In the genomic region with DNA sequence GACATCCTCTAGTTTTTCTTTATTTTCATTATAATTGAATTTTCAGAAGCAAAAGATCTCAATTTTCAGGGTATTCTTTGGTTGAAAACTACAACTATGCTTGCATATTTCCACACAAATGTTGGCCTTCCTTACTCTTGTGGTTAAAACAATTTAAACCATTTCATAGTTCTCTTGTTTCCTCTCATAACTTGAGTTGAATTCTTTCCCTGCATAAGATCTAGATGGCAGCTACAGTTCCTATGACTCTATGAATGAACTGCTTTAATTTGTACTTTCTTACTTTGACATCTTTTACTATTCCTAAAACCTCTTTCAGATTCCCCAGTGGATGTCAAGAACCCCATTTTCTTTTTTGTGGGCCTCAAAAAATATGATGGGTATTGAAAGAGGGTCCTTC, we compare ENCODE assay signal across 18 cellular contexts.
A peak's percentile ranks its signal among the peaks of the same experiment; 100 is the strongest.
DNase-seq lines count a peak whose midpoint lies in the region; TF ChIP-seq lines count a peak whose summit lies in the region.
"Had no signal": no experiment of that assay in that cellular context is flagged by ENCODE, and none has a peak within 500 bp of the region (broad histone marks: within the 10 kb centered on the region; RNA-seq: fewer than 3 reads in every experiment).

No MANE protein-coding gene starts in this region.

- TF ChIP-seq CTCF in astrocyte of the spinal cord (IDR thresholded peaks at IDR 0.05; ENCODE audit: low read depth, low read length) (no peak), osteocyte (IDR thresholded peaks at IDR 0.05) (no peak), WERI-Rb-1 (IDR thresholded peaks at IDR 0.05; ENCODE audit: low read depth, low read length) (no peak), stomach (IDR thresholded peaks at IDR 0.05) (no peak), MCF 10A (IDR thresholded peaks at IDR 0.05; ENCODE audit: unreplicated experiment) (no peak)

- in situ Hi-C loops in astrocyte of the spinal cord (cut with HindIII; ENCODE audit: low sequenced_read_pairs) = no loop called here

- peaks cover 8% of the 10 kb centered on the region for H3K36me3 Mint-ChIP-seq in osteocyte (ENCODE audit: unreplicated experiment)
- H3K36me3 Mint-ChIP-seq in MCF 10A (ENCODE audit: insufficient read depth, unreplicated experiment) = no peaks in the 10 kb centered on the region

- H3K9me3 Mint-ChIP-seq in osteocyte (ENCODE audit: unreplicated experiment) (peaks cover 16% of the 10 kb centered on the region), MCF 10A (ENCODE audit: unreplicated experiment) (peaks cover 13% of the 10 kb centered on the region)
- H3K9me3 Mint-ChIP-seq: CD4-positive, alpha-beta T cell; H9 had no signal

- DNase-seq in amniotic epithelial cell (ENCODE audit: low read depth) (peak; percentile 40), astrocyte of the spinal cord (ENCODE audit: low read depth, low spot score) (peak; percentile 55), fibroblast of peridontal ligament (ENCODE audit: extremely low read depth) (peak; percentile 5), osteocyte (ENCODE audit: extremely low spot score, unreplicated experiment) (no peak), WERI-Rb-1 (no peak), stomach (no peak), nucleus accumbens (lab: John Stamatoyannopoulos, UW) (no peak), MCF 10A (ENCODE audit: unreplicated experiment) (no peak)
- DNase-seq: AML-193; CD4-positive, alpha-beta T cell; DMS153; DMS79 treated with DMSO at 0.1 percent for 48 hours; GF-D8; GOT3; H9 had no signal

- CTCF ChIA-PET in MCF 10A (lab: Yijun Ruan, JAX) = no interaction called here

- intact Hi-C loops in stomach (cut with DNase I; ENCODE audit: low total_unique reads) = no loop called here
- intact Hi-C loops in MCF 10A (cut with micrococcal nuclease) = no loop called here

- peaks cover 37% of the 10 kb centered on the region for H3K4me1 Mint-ChIP-seq in osteocyte (ENCODE audit: unreplicated experiment)
- peaks cover 21% of the 10 kb centered on the region for H3K4me1 Mint-ChIP-seq in MCF 10A (ENCODE audit: insufficient read depth, unreplicated experiment)

- no peak overlapping the region for H3K4me3 ChIP-seq in astrocyte of the spinal cord (ENCODE audit: low read depth, low read length)
- H3K4me3 ChIP-seq in WERI-Rb-1 (ENCODE audit: low read depth, low read length) = no peak overlapping the region
- no peak overlapping the region for H3K4me3 ChIP-seq in stomach
- H3K4me3 ChIP-seq: A549 had no signal

- no peak for TF ChIP-seq EP300 in stomach (IDR thresholded peaks at IDR 0.05)

- H3K4me3 Mint-ChIP-seq in osteocyte (ENCODE audit: unreplicated experiment) (no peak overlapping the region), MCF 10A (ENCODE audit: unreplicated experiment) (no peak overlapping the region)
- H3K4me3 Mint-ChIP-seq: CD4-positive, alpha-beta T cell; H9 had no signal

- no TSS peak for BruUV-seq in MCF 10A (replicated peaks; lab: Mats Ljungman, UMichigan)

- POLR2A ChIA-PET in MCF 10A (lab: Yijun Ruan, JAX) = no interaction called here

- no peak for TF ChIP-seq POLR2A in stomach (IDR thresholded peaks at IDR 0.05)

- no peaks in the 10 kb centered on the region for H3K27me3 Mint-ChIP-seq in osteocyte (ENCODE audit: unreplicated experiment)
- no peaks in the 10 kb centered on the region for H3K27me3 Mint-ChIP-seq in MCF 10A (ENCODE audit: insufficient read depth, unreplicated experiment)
- H3K27me3 Mint-ChIP-seq: CD4-positive, alpha-beta T cell had no signal

- no peaks in the 10 kb centered on the region for H3K27me3 ChIP-seq in WERI-Rb-1 (ENCODE audit: insufficient read depth, low read depth, severe bottlenecking)
- no peaks in the 10 kb centered on the region for H3K27me3 ChIP-seq in stomach

- no peak overlapping the region for H3K27ac ChIP-seq in WERI-Rb-1
- no peak overlapping the region for H3K27ac ChIP-seq in stomach
- H3K27ac ChIP-seq: 22Rv1, A549, C4-2B had no signal

- H3K36me3 ChIP-seq in WERI-Rb-1 (no peaks in the 10 kb centered on the region), stomach (no peaks in the 10 kb centered on the region)

- H3K27ac Mint-ChIP-seq in osteocyte (ENCODE audit: unreplicated experiment) (peak overlapping the region; percentile 78), MCF 10A (ENCODE audit: low read depth, unreplicated experiment) (no peak overlapping the region)
- H3K27ac Mint-ChIP-seq: CD4-positive, alpha-beta T cell; H9 had no signal

- H3K9me3 ChIP-seq in WERI-Rb-1 (ENCODE audit: severe bottlenecking) = no peaks in the 10 kb centered on the region
- no peaks in the 10 kb centered on the region for H3K9me3 ChIP-seq in stomach
- H3K9me3 ChIP-seq: A549 had no signal

- no peaks in the 10 kb centered on the region for H3K4me1 ChIP-seq in stomach
- H3K4me1 ChIP-seq: A549 had no signal

Comparison
In these comparisons a context has a peak if more than half of its experiments do, and no peak if none do; other contexts are left out.
1. DNase-seq: peak in amniotic epithelial cell (single experiment), astrocyte of the spinal cord (single experiment) and fibroblast of peridontal ligament (single experiment); none in osteocyte (single experiment), WERI-Rb-1 (single experiment), stomach (single experiment), nucleus accumbens (0 of 56) and MCF 10A (single experiment).